Comparison of ENCODE assay signal across 9 cellular contexts in the genomic region with DNA sequence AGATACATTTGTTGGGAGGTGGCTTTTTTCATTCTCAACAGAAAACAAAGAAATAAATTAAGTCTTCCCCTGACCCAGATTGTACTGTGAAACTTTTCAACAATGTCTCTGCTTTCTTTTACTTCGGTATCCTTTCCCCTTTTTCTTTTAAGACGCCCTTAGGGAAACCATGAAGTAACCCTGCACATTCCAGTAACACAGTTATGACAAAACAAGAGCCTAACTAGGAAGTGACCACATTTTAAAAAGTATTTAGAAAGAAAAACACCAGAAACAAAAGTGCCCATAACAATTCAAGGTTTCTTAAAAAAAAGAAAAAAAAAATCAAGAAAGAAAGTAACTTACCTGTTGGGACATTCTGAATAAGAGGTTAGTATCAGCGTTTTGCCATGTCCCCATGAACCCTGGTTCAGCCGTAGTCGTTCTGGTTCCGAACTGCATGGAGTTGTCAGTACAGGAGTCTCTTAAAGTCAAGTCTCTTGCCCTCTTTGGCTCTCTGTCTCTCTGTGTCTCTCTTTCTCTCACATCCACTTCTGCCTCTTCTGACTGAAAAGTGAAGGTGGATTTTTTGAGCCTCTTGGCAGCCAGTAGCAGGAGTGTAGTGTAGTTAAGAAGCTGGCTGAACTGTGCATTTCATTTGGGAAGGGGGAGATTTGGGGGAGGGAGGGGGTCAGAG.
DNase-seq lines count a peak whose midpoint lies in the region; ATAC-seq and FAIRE-seq lines count a peak whose summit lies in the region.
"Had no signal": no experiment of that assay in that cellular context is flagged by ENCODE, and none has a peak within 500 bp of the region (broad histone marks: within the 10 kb centered on the region; RNA-seq: fewer than 3 reads in every experiment).

No MANE protein-coding gene starts in this region.

- ATAC-seq in Right ventricle myocardium inferior (no peak), aorta (ENCODE audit: low FRiP score) (peak; percentile 5), HG02571 (IDR thresholded peaks at IDR 0.05; ENCODE audit: unreplicated experiment) (no peak)

- peak; percentile 54 for FAIRE-seq in endometrium (lab: Jason Lieb, UNC)

- H3K9me3 ChIP-seq in mesodermal cell (ENCODE audit: control insufficient read depth, low read length) (no peaks in the 10 kb centered on the region), aorta (ENCODE audit: control insufficient read depth, low read length) (no peaks in the 10 kb centered on the region)

- no peaks in the 10 kb centered on the region for H3K27me3 ChIP-seq in aorta (ENCODE audit: control insufficient read depth in 1 of 2, insufficient read depth in 2 of 2, low read length in 1 of 2)

- H3K4me1 ChIP-seq in mesodermal cell (ENCODE audit: control insufficient read depth, insufficient read depth, low read length, poor library complexity, severe bottlenecking), result peaks cover 4% of the 10 kb centered on the region
- H3K4me1 ChIP-seq in aorta (ENCODE audit: control insufficient read depth in 1 of 2, insufficient read depth in 2 of 2, low read length in 2 of 2), result no peaks in the 10 kb centered on the region

- WGBS in mesodermal cell (ENCODE audit: insufficient coverage in 2 of 2), 2 experiments, result 28 to 36% methylated on average over 6 of the region's 6 CpGs
- WGBS in aorta, 2 donors, result 4 to 6% methylated on average over 6 of the region's 6 CpGs

- H3K4me3 ChIP-seq in mesodermal cell (ENCODE audit: extremely low read depth, insufficient read depth, low read length, poor library complexity, severe bottlenecking), result peak overlapping the region; percentile 42
- H3K4me3 ChIP-seq in aorta (ENCODE audit: low read length in 2 of 2), result peak overlapping the region; percentile 22 to 62

- intact Hi-C loops in Right ventricle myocardium inferior (cut with DNase I) (loop anchor here (5.0 kb wide), 1 partner anchor 140 kb away; no protein-coding TSS in a partner anchor), cardiac septum (cut with DNase I) (loop anchor here (5.0 to 10.0 kb wide), 2 partner anchors 140 to 533 kb away; no protein-coding TSS in a partner anchor), aorta (cut with DNase I) (loop anchor here (2.0 to 5.0 kb wide), 3 partner anchors 23 to 525 kb away; a partner anchor contains a TSS)

- H3K36me3 ChIP-seq in mesodermal cell (ENCODE audit: control insufficient read depth, insufficient read depth, low read length), result no peaks in the 10 kb centered on the region
- no peaks in the 10 kb centered on the region for H3K36me3 ChIP-seq in aorta (ENCODE audit: control insufficient read depth in 1 of 2, insufficient read depth in 2 of 2, low read length in 1 of 2)

- peak overlapping the region; percentile 81 for H3K27ac ChIP-seq in mesodermal cell (ENCODE audit: low read depth, low read length, severe bottlenecking)
- H3K27ac ChIP-seq in aorta (ENCODE audit: low read depth in 1 of 2, low read length in 2 of 2), result peak overlapping the region in 1 of 2 donors; percentile 4

- DNase-seq in Right ventricle myocardium inferior (ENCODE audit: missing footprints) (peak; percentile 37), cardiac septum (ENCODE audit: low spot score) (no peak), aorta (no peak), germinal center (ENCODE audit: low spot score) (no peak), NCI-H1417 treated with DMSO at 0.1 percent for 48 hours (lab: John Stamatoyannopoulos, UW) (no peak)
- DNase-seq: stimulated activated CD4-positive, alpha-beta T cell treated with anti-CD3 and anti-CD28 coated beads, Interleukin-4, amount 100 ng/mL, for 4 hours had no signal
